25 cellular contexts compared by ENCODE assay signal in genomic region chr4:74203467-74203866, GRCh38. TPM values are rescaled to one million over a fixed set of nuclear protein-coding genes. Genes with fewer than 3 reads are reported as not detected.
DNase-seq lines count a peak whose midpoint lies in the region; ATAC-seq, FAIRE-seq and TF ChIP-seq lines count a peak whose summit lies in the region.
"Had no signal": no experiment of that assay in that cellular context is flagged by ENCODE, and none has a peak within 500 bp of the region (broad histone marks: within the 10 kb centered on the region; RNA-seq: fewer than 3 reads in every experiment).

No MANE protein-coding gene starts in this region.

- no peak for TF ChIP-seq POLR2A in A549 (IDR thresholded peaks at IDR 0.05; ENCODE audit: low read length)

- no peaks in the 10 kb centered on the region for H3K36me3 ChIP-seq in endodermal cell (ENCODE audit: control insufficient read depth, insufficient read depth, low read length)
- H3K36me3 ChIP-seq: SJSA1 had no signal

- H3K9me3 Mint-ChIP-seq in endodermal cell (no peaks in the 10 kb centered on the region), mesothelial cell of epicardium (no peaks in the 10 kb centered on the region)
- H3K9me3 Mint-ChIP-seq: CD4-positive, alpha-beta T cell had no signal

- H3K9me3 ChIP-seq in A549 (no peaks in the 10 kb centered on the region), endodermal cell (ENCODE audit: control insufficient read depth, low read length) (no peaks in the 10 kb centered on the region)
- H3K9me3 ChIP-seq: SJSA1 had no signal

- no peak for FAIRE-seq in A549 (lab: Jason Lieb, UNC)
- FAIRE-seq: A204.1, GM12891, H54 had no signal

- H3K27ac ChIP-seq in A549, result no peak overlapping the region
- H3K27ac ChIP-seq in endodermal cell (ENCODE audit: low read depth, low read length), result no peak overlapping the region
- H3K27ac ChIP-seq: BLaER1 treated with 17β-estradiol and CSF1 and Interleukin-3, amounts not matched to agents 10 nM and 100 nM; HL-60; SJSA1 had no signal

- ATAC-seq in A549, result no peak

- H3K4me2 ChIP-seq in A549, result peak overlapping the region; percentile 22; the same call in 1 of the 3 replicates
- H3K4me2 ChIP-seq: BLaER1 treated with 17β-estradiol and CSF1 and Interleukin-3, amounts not matched to agents 10 nM and 100 nM had no signal

- TF ChIP-seq CTCF in A549 (IDR thresholded peaks at IDR 0.05) (no peak), endodermal cell (conservative IDR thresholded peaks at IDR 0.05) (no peak), mesothelial cell of epicardium (IDR thresholded peaks at IDR 0.05; ENCODE audit: unreplicated experiment) (no peak)

- H3K4me3 Mint-ChIP-seq in endodermal cell (peak overlapping the region; percentile 2), mesothelial cell of epicardium (no peak overlapping the region)
- H3K4me3 Mint-ChIP-seq: CD4-positive, alpha-beta T cell had no signal

- H3K36me3 Mint-ChIP-seq in endodermal cell (ENCODE audit: low read depth) (no peaks in the 10 kb centered on the region), mesothelial cell of epicardium (no peaks in the 10 kb centered on the region)

- H3K4me1 ChIP-seq in A549 (peaks cover 37% of the 10 kb centered on the region), endodermal cell (ENCODE audit: control insufficient read depth, insufficient read depth, low read length) (peaks cover 7% of the 10 kb centered on the region)

- TF ChIP-seq EP300 in A549 (IDR thresholded peaks at IDR 0.05), result no peak

- H3K27me3 Mint-ChIP-seq in endodermal cell (ENCODE audit: insufficient read depth), result peaks cover 8% of the 10 kb centered on the region
- H3K27me3 Mint-ChIP-seq in mesothelial cell of epicardium (ENCODE audit: low read depth), result no peaks in the 10 kb centered on the region
- H3K27me3 Mint-ChIP-seq: CD4-positive, alpha-beta T cell had no signal

- 83% methylated on average over 3 of the region's 3 CpGs for WGBS in A549 (ENCODE audit: missing lambda C conversion rate)
- 80 to 93% methylated on average over 2 to 3 of the region's 3 CpGs for WGBS in endodermal cell (ENCODE audit: insufficient coverage in 1 of 2, insufficient read length in 1 of 2), 2 experiments

- TF ChIP-seq RAD21 in A549 (conservative IDR thresholded peaks at IDR 0.05 in 1 of 2, IDR thresholded peaks at IDR 0.05 in 1 of 2), result no peak

- H3K9ac ChIP-seq in endodermal cell (ENCODE audit: extremely low read depth, low read length, poor library complexity, severe bottlenecking), result no peak overlapping the region
- H3K9ac ChIP-seq: BLaER1 treated with 17β-estradiol and CSF1 and Interleukin-3, amounts not matched to agents 10 nM and 100 nM had no signal

- H3K4me3 ChIP-seq in A549 (no peak overlapping the region), endodermal cell (ENCODE audit: low read length) (no peak overlapping the region)
- H3K4me3 ChIP-seq: BLaER1 treated with 17β-estradiol and CSF1 and Interleukin-3, amounts not matched to agents 10 nM and 100 nM; SJSA1 had no signal

- DNase-seq in A549 (ENCODE audit: low read depth in 1 of 2, low spot score in 1 of 2) (no peak), HT-29 (ENCODE audit: low spot score) (peak; percentile 47), endodermal cell (no peak), mesothelial cell of epicardium (ENCODE audit: low spot score in 2 of 2, unreplicated experiment in 2 of 2) (no peak), NCI-H2227 (lab: John Stamatoyannopoulos, UW; ENCODE audit: unreplicated experiment) (no peak), A172 (ENCODE audit: low spot score) (no peak)
- no peak for DNase-seq in activated CD8-positive, alpha-beta memory T cell treated with anti-CD3 and anti-CD28 coated beads for 24 hours
- DNase-seq: AML-193; CD4-positive, alpha-beta T cell; DMS79 treated with DMSO at 0.1 percent for 48 hours; GF-D8; NCI-H1048; NCI-H1417 treated with DMSO at 0.1 percent for 48 hours; NCI-H187; NCI-H2081 treated with DMSO at 0.1 percent for 48 hours; NCI-H446 treated with DMSO at 0.1 percent for 48 hours; NCI-H526; Right ventricle myocardium superior; RPMI8226 had no signal

- peaks cover 27% of the 10 kb centered on the region for H3K27me3 ChIP-seq in endodermal cell (ENCODE audit: control insufficient read depth, insufficient read depth, low read length, poor library complexity, severe bottlenecking)
- H3K27me3 ChIP-seq: BLaER1 treated with 17β-estradiol and CSF1 and Interleukin-3, amounts not matched to agents 10 nM and 100 nM; SJSA1 had no signal

- POLR2A ChIA-PET in A549 (lab: Yijun Ruan, JAX), result no interaction called here

- H3K27ac Mint-ChIP-seq in endodermal cell (no peak overlapping the region), mesothelial cell of epicardium (peak overlapping the region; percentile 11)
- H3K27ac Mint-ChIP-seq: CD4-positive, alpha-beta T cell had no signal

- CTCF ChIA-PET in A549 (lab: Yijun Ruan, JAX), result no interaction called here

- H3K4me1 Mint-ChIP-seq in endodermal cell (peaks cover 45% of the 10 kb centered on the region), mesothelial cell of epicardium (peaks cover 48% of the 10 kb centered on the region)

TF ChIP-seq in A549, 52 proteins besides CTCF, POLR2A, EP300 and RAD21:
- TF ChIP-seq REST (IDR thresholded peaks at IDR 0.05) (no peak), HOXB5 (CRISPR knock-in tag; IDR thresholded peaks at IDR 0.05) (no peak), NFE2L2 (conservative IDR thresholded peaks at IDR 0.05; ENCODE audit: low read length) (no peak), JUN (IDR thresholded peaks at IDR 0.05) (no peak), CBX2 (IDR thresholded peaks at IDR 0.05; ENCODE audit: borderline replicate concordance, low read depth) (no peak), SMC3 (IDR thresholded peaks at IDR 0.05) (no peak), POLR2AphosphoS2 (conservative IDR thresholded peaks at IDR 0.05; ENCODE audit: low read length) (no peak), BHLHE40 (IDR thresholded peaks at IDR 0.05; ENCODE audit: low read depth, low read length) (no peak), RNF2 (IDR thresholded peaks at IDR 0.05; ENCODE audit: borderline replicate concordance, low read depth) (no peak), PBX3 (IDR thresholded peaks at IDR 0.05) (no peak), E2F6 (IDR thresholded peaks at IDR 0.05; ENCODE audit: borderline replicate concordance, low read depth) (no peak), FOSB (CRISPR knock-in tag; IDR thresholded peaks at IDR 0.05) (no peak), ESRRA (IDR thresholded peaks at IDR 0.05; ENCODE audit: borderline replicate concordance, low read length) (no peak), TFCP2L1 (CRISPR knock-in tag; IDR thresholded peaks at IDR 0.05) (no peak), KDM5A (IDR thresholded peaks at IDR 0.05) (no peak), MYC (IDR thresholded peaks at IDR 0.05; ENCODE audit: borderline replicate concordance, low read length) (no peak), ZFP36 (IDR thresholded peaks at IDR 0.05; ENCODE audit: borderline replicate concordance, partially characterized antibody) (no peak)

RNA-seq across cellular contexts. Expression of gene MTHFD2L, which starts 45.5 kb away (rescaled TPM):
- polyA plus RNA-seq in A549 (2011; rRNA removed), result 13.9 and 19.3 TPM in 2 replicates
- polyA plus RNA-seq in A549 (2012; cell fraction: cytosol; rRNA removed), result 4.4 TPM in 2 replicates
- polyA plus RNA-seq in A549 (2012; cell fraction: nucleus; rRNA removed), result 2.8 and 4.1 TPM in 2 replicates
- 6.3 to 9.0 TPM (median 8.5 TPM) in 3 replicates for polyA plus RNA-seq in A549 (2017; fragmentation: RNase III; extraction: RNeasy Plus Mini Kit Qiagen cat#74134 plus additional on column Dnase treatment)
- 9.5 and 10.2 TPM in 2 replicates for polyA minus RNA-seq in A549 (2011; rRNA and poly(A)+ RNA removed)
- total RNA-seq in HT-29 (2014; rRNA removed; shearing (Covaris generic)), result 18.4 and 32.9 TPM in 2 replicates
- 10 to 100 TPM; 10.4 to 11.5 TPM for total RNA-seq in endodermal cell
- 11.6 TPM for polyA plus RNA-seq in endodermal cell (2013, experiment 1 of 2)
- polyA plus RNA-seq in endodermal cell (2013, experiment 2 of 2), result 13.1 TPM
- 19.2 to 21.1 TPM (median 20.9 TPM) in 3 replicates for total RNA-seq in mesothelial cell of epicardium
- total RNA-seq in A172 (2014; rRNA removed; shearing (Covaris generic)), result 7.1 and 8.9 TPM in 2 replicates
